In the genomic region with DNA sequence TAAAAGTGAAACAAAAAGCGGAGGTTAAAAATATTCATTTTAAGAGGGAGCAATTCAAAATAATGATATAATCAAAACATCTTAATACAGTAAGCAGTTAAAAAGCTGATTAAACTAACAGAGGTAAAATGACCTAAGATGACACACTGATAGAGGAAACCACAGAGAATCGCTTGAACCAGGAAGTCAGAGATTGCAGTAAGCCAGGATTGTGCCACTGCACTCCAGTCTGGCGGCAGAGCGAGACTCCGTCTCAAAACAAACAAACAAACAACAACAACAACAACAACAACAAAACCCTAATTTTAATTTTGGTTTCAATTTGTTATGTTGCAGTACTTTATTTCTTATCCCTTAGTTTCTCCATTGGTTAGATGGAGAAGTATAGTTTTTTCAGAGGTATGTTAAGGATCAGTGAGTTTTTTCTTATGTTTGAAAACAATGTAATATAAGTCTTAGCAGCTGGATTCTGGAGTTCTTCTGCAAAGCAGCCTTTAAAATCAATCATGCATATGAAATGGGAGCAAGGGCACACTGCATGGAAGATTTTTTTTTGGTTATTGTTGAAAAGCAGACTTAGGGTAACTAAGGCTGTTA, we compare ENCODE assay signal across 1 cellular context.
TF ChIP-seq lines count a peak whose summit lies in the region.

No MANE protein-coding gene starts in this region.

TF ChIP-seq in H1, 55 proteins besides CTCF, POLR2A, EP300 and RAD21:
- TF ChIP-seq CBX5 (IDR thresholded peaks at IDR 0.05; ENCODE audit: low read depth, low read length) (no peak), BRCA1 (IDR thresholded peaks at IDR 0.05; ENCODE audit: low read depth, low read length) (no peak), YY1 (IDR thresholded peaks at IDR 0.05; ENCODE audit: low read depth, low read length) (no peak), CBX8 (IDR thresholded peaks at IDR 0.05; ENCODE audit: borderline replicate concordance, low read depth, low read length) (no peak), EGR1 (IDR thresholded peaks at IDR 0.05; ENCODE audit: borderline replicate concordance, low read depth, low read length) (no peak), TCF12 (IDR thresholded peaks at IDR 0.05; ENCODE audit: low read depth, low read length) (no peak), BCL11A (IDR thresholded peaks at IDR 0.05; ENCODE audit: low read depth in 2 of 2, low read length in 2 of 2) (no peak), TAF7 (optimal IDR thresholded peaks at IDR 0.05; ENCODE audit: borderline replicate concordance, low read depth, low read length) (no peak), RNF2 (IDR thresholded peaks at IDR 0.05; ENCODE audit: borderline replicate concordance, low read depth, low read length, missing control alignments, poor library complexity, severe bottlenecking) (no peak), SIRT6 (IDR thresholded peaks at IDR 0.05; ENCODE audit: low read length) (no peak), JUND (IDR thresholded peaks at IDR 0.05; ENCODE audit: low read length) (no peak), HDAC2 (IDR thresholded peaks at IDR 0.05; ENCODE audit: borderline replicate concordance in 1 of 2, low read depth in 2 of 2, low read length in 2 of 2) (no peak), RBBP5 (IDR thresholded peaks at IDR 0.05; ENCODE audit: borderline replicate concordance, low read depth, low read length) (no peak), TEAD4 (IDR thresholded peaks at IDR 0.05; ENCODE audit: low read depth, low read length) (no peak), NANOG (IDR thresholded peaks at IDR 0.05; ENCODE audit: insufficient read depth, low read depth, low read length, poor library complexity, severe bottlenecking) (no peak)
- TF ChIP-seq, protein P1, sequence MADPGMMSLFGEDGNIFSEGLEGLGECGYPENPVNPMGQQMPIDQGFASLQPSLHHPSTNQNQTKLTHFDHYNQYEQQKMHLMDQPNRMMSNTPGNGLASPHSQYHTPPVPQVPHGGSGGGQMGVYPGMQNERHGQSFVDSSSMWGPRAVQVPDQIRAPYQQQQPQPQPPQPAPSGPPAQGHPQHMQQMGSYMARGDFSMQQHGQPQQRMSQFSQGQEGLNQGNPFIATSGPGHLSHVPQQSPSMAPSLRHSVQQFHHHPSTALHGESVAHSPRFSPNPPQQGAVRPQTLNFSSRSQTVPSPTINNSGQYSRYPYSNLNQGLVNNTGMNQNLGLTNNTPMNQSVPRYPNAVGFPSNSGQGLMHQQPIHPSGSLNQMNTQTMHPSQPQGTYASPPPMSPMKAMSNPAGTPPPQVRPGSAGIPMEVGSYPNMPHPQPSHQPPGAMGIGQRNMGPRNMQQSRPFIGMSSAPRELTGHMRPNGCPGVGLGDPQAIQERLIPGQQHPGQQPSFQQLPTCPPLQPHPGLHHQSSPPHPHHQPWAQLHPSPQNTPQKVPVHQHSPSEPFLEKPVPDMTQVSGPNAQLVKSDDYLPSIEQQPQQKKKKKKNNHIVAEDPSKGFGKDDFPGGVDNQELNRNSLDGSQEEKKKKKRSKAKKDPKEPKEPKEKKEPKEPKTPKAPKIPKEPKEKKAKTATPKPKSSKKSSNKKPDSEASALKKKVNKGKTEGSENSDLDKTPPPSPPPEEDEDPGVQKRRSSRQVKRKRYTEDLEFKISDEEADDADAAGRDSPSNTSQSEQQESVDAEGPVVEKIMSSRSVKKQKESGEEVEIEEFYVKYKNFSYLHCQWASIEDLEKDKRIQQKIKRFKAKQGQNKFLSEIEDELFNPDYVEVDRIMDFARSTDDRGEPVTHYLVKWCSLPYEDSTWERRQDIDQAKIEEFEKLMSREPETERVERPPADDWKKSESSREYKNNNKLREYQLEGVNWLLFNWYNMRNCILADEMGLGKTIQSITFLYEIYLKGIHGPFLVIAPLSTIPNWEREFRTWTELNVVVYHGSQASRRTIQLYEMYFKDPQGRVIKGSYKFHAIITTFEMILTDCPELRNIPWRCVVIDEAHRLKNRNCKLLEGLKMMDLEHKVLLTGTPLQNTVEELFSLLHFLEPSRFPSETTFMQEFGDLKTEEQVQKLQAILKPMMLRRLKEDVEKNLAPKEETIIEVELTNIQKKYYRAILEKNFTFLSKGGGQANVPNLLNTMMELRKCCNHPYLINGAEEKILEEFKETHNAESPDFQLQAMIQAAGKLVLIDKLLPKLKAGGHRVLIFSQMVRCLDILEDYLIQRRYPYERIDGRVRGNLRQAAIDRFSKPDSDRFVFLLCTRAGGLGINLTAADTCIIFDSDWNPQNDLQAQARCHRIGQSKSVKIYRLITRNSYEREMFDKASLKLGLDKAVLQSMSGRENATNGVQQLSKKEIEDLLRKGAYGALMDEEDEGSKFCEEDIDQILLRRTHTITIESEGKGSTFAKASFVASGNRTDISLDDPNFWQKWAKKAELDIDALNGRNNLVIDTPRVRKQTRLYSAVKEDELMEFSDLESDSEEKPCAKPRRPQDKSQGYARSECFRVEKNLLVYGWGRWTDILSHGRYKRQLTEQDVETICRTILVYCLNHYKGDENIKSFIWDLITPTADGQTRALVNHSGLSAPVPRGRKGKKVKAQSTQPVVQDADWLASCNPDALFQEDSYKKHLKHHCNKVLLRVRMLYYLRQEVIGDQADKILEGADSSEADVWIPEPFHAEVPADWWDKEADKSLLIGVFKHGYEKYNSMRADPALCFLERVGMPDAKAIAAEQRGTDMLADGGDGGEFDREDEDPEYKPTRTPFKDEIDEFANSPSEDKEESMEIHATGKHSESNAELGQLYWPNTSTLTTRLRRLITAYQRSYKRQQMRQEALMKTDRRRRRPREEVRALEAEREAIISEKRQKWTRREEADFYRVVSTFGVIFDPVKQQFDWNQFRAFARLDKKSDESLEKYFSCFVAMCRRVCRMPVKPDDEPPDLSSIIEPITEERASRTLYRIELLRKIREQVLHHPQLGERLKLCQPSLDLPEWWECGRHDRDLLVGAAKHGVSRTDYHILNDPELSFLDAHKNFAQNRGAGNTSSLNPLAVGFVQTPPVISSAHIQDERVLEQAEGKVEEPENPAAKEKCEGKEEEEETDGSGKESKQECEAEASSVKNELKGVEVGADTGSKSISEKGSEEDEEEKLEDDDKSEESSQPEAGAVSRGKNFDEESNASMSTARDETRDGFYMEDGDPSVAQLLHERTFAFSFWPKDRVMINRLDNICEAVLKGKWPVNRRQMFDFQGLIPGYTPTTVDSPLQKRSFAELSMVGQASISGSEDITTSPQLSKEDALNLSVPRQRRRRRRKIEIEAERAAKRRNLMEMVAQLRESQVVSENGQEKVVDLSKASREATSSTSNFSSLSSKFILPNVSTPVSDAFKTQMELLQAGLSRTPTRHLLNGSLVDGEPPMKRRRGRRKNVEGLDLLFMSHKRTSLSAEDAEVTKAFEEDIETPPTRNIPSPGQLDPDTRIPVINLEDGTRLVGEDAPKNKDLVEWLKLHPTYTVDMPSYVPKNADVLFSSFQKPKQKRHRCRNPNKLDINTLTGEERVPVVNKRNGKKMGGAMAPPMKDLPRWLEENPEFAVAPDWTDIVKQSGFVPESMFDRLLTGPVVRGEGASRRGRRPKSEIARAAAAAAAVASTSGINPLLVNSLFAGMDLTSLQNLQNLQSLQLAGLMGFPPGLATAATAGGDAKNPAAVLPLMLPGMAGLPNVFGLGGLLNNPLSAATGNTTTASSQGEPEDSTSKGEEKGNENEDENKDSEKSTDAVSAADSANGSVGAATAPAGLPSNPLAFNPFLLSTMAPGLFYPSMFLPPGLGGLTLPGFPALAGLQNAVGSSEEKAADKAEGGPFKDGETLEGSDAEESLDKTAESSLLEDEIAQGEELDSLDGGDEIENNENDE (IDR thresholded peaks at IDR 0.05; ENCODE audit: insufficient replicate concordance, low read length), result no peak
- TF ChIP-seq, protein P2, sequence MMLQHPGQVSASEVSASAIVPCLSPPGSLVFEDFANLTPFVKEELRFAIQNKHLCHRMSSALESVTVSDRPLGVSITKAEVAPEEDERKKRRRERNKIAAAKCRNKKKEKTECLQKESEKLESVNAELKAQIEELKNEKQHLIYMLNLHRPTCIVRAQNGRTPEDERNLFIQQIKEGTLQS (IDR thresholded peaks at IDR 0.05; ENCODE audit: insufficient read depth, low read depth, low read length), result no peak
- TF ChIP-seq, protein P3, sequence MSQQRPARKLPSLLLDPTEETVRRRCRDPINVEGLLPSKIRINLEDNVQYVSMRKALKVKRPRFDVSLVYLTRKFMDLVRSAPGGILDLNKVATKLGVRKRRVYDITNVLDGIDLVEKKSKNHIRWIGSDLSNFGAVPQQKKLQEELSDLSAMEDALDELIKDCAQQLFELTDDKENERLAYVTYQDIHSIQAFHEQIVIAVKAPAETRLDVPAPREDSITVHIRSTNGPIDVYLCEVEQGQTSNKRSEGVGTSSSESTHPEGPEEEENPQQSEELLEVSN (IDR thresholded peaks at IDR 0.05), result no peak
- TF ChIP-seq, protein P4, sequence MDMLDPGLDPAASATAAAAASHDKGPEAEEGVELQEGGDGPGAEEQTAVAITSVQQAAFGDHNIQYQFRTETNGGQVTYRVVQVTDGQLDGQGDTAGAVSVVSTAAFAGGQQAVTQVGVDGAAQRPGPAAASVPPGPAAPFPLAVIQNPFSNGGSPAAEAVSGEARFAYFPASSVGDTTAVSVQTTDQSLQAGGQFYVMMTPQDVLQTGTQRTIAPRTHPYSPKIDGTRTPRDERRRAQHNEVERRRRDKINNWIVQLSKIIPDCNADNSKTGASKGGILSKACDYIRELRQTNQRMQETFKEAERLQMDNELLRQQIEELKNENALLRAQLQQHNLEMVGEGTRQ (IDR thresholded peaks at IDR 0.05; ENCODE audit: low read length), result no peak
